9 cellular contexts compared by ENCODE assay signal in the genomic region with DNA sequence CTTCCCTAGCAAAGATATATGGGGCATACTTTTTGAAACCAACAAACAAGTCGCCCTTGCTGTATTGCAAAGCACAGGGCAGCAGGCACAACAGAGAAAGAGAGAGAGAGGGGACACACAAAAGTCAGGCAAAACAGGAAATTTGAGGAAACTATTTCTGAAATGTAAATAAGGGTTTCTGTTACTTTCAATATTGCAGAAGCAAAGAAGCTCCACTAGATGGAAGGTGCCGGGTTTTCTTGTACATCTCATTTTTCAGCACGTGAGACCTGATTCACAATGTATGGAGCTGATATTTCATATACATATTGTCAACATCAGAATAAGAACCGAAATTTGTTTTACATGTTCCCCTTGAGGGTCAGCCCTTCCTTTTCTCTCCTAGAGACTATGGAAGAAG.
DNase-seq lines count a peak whose midpoint lies in the region; ATAC-seq and TF ChIP-seq lines count a peak whose summit lies in the region.
"Had no signal": no experiment of that assay in that cellular context is flagged by ENCODE, and none has a peak within 500 bp of the region (broad histone marks: within the 10 kb centered on the region; RNA-seq: fewer than 3 reads in every experiment).

No MANE protein-coding gene starts in this region.

- H3K9me3 ChIP-seq in CD8-positive, alpha-beta T cell (ENCODE audit: low read length) = no peaks in the 10 kb centered on the region
- no peaks in the 10 kb centered on the region for H3K9me3 ChIP-seq in muscle layer of duodenum (ENCODE audit: control insufficient read depth in 1 of 2, low read length in 2 of 2)

- peak; percentile 39 for ATAC-seq in CD8-positive, alpha-beta T cell

- POLR2A ChIA-PET in CD8-positive, alpha-beta T cell (lab: Charles Lee) = interaction anchor here (0.7 to 8.4 kb wide), 13 partner anchors 10 to 96 kb away, joined by 3 to 79 read pairs (median 4); no protein-coding TSS in a partner anchor

- no peak for DNase-seq in CD8-positive, alpha-beta T cell
- peak; percentile 20 for DNase-seq in HT1080 (ENCODE audit: low read depth)
- DNase-seq in activated T-helper 1 cell treated with anti-CD3 and anti-CD28 coated beads, Interleukin-12 subunit alpha, Interleukin-12 subunit beta, Interleukin-2, Interleukin-4 antibody, amounts not matched to agents 30 ng/mL and 10 ng/mL and 1 ng/mL, durations not matched to agents 14 hours and 24 hours and 36 hours (ENCODE audit: low spot score) = no peak
- DNase-seq in DMS79 (lab: John Stamatoyannopoulos, UW) = no peak
- DNase-seq in NCI-H2107 treated with DMSO at 0.1 percent for 48 hours (lab: John Stamatoyannopoulos, UW; ENCODE audit: unreplicated experiment) = no peak
- DNase-seq in NCI-H1092 treated with DMSO at 0.1 percent for 48 hours (lab: John Stamatoyannopoulos, UW) = no peak
- no peak for DNase-seq in T-helper 9 cell
- DNase-seq: foreskin melanocyte had no signal

- H3K27ac Mint-ChIP-seq in CD8-positive, alpha-beta T cell = peak overlapping the region; percentile 99
- H3K27ac Mint-ChIP-seq in activated T-helper 1 cell treated with anti-CD3 and anti-CD28 coated beads, Interleukin-12 subunit alpha, Interleukin-12 subunit beta, Interleukin-2, Interleukin-4 antibody, amounts not matched to agents 30 ng/mL and 10 ng/mL and 1 ng/mL, durations not matched to agents 14 hours and 24 hours and 36 hours = no peak overlapping the region

- peak overlapping the region; percentile 81 for H3K4me3 Mint-ChIP-seq in CD8-positive, alpha-beta T cell
- H3K4me3 Mint-ChIP-seq in activated T-helper 1 cell treated with anti-CD3 and anti-CD28 coated beads, Interleukin-12 subunit alpha, Interleukin-12 subunit beta, Interleukin-2, Interleukin-4 antibody, amounts not matched to agents 30 ng/mL and 10 ng/mL and 1 ng/mL, durations not matched to agents 14 hours and 24 hours and 36 hours = peak overlapping the region; percentile 50

- H3K27me3 ChIP-seq in CD8-positive, alpha-beta T cell (ENCODE audit: insufficient read depth, low read length) = no peaks in the 10 kb centered on the region
- no peaks in the 10 kb centered on the region for H3K27me3 ChIP-seq in muscle layer of duodenum (ENCODE audit: low read depth, low read length)

- peak; percentile 50 for TF ChIP-seq CTCF in CD8-positive, alpha-beta T cell (IDR thresholded peaks at IDR 0.05)

- H3K4me3 ChIP-seq in CD8-positive, alpha-beta T cell (ENCODE audit: low read depth, low read length) = peak overlapping the region; percentile 32
- peak overlapping the region; percentile 7 to 17 for H3K4me3 ChIP-seq in muscle layer of duodenum (ENCODE audit: low read depth in 1 of 2, low read length in 2 of 2)

- intact Hi-C loops in CD8-positive, alpha-beta T cell (cut with DNase I, micrococcal nuclease) = loop anchor here (1.0 to 10.0 kb wide), 3 partner anchors 39 to 269 kb away; a partner anchor contains a TSS
- intact Hi-C loops in activated T-helper 1 cell treated with anti-CD3 and anti-CD28 coated beads, Interleukin-12 subunit alpha, Interleukin-12 subunit beta, Interleukin-2, Interleukin-4 antibody, amounts not matched to agents 30 ng/mL and 10 ng/mL and 1 ng/mL, durations not matched to agents 14 hours and 24 hours and 36 hours (cut with micrococcal nuclease) = no loop called here

- H3K4me1 Mint-ChIP-seq in CD8-positive, alpha-beta T cell (ENCODE audit: low read depth) = peaks cover 95% of the 10 kb centered on the region
- peaks cover 62% of the 10 kb centered on the region for H3K4me1 Mint-ChIP-seq in activated T-helper 1 cell treated with anti-CD3 and anti-CD28 coated beads, Interleukin-12 subunit alpha, Interleukin-12 subunit beta, Interleukin-2, Interleukin-4 antibody, amounts not matched to agents 30 ng/mL and 10 ng/mL and 1 ng/mL, durations not matched to agents 14 hours and 24 hours and 36 hours (ENCODE audit: low read depth)

- H3K9me3 Mint-ChIP-seq in CD8-positive, alpha-beta T cell = no peaks in the 10 kb centered on the region
- no peaks in the 10 kb centered on the region for H3K9me3 Mint-ChIP-seq in activated T-helper 1 cell treated with anti-CD3 and anti-CD28 coated beads, Interleukin-12 subunit alpha, Interleukin-12 subunit beta, Interleukin-2, Interleukin-4 antibody, amounts not matched to agents 30 ng/mL and 10 ng/mL and 1 ng/mL, durations not matched to agents 14 hours and 24 hours and 36 hours

- no peaks in the 10 kb centered on the region for H3K36me3 ChIP-seq in CD8-positive, alpha-beta T cell (ENCODE audit: insufficient read depth, low read length)
- no peaks in the 10 kb centered on the region for H3K36me3 ChIP-seq in muscle layer of duodenum (ENCODE audit: control insufficient read depth in 1 of 2, insufficient read depth in 2 of 2, low read length in 2 of 2)

- peak overlapping the region; percentile 57 for H3K27ac ChIP-seq in CD8-positive, alpha-beta T cell (ENCODE audit: low read depth, low read length)
- H3K27ac ChIP-seq in muscle layer of duodenum (ENCODE audit: low read length) = no peak overlapping the region

- peaks cover 85% of the 10 kb centered on the region for H3K4me1 ChIP-seq in CD8-positive, alpha-beta T cell (ENCODE audit: insufficient read depth, low read length)
- H3K4me1 ChIP-seq in muscle layer of duodenum (ENCODE audit: control insufficient read depth in 1 of 2, insufficient read depth in 2 of 2, low read length in 2 of 2) = peaks cover 0 to 8% of the 10 kb centered on the region in 2 donors

- no peaks in the 10 kb centered on the region for H3K27me3 Mint-ChIP-seq in CD8-positive, alpha-beta T cell (ENCODE audit: low read depth)
- peaks cover 30% of the 10 kb centered on the region for H3K27me3 Mint-ChIP-seq in activated T-helper 1 cell treated with anti-CD3 and anti-CD28 coated beads, Interleukin-12 subunit alpha, Interleukin-12 subunit beta, Interleukin-2, Interleukin-4 antibody, amounts not matched to agents 30 ng/mL and 10 ng/mL and 1 ng/mL, durations not matched to agents 14 hours and 24 hours and 36 hours (ENCODE audit: insufficient read depth)

- H3K36me3 Mint-ChIP-seq in CD8-positive, alpha-beta T cell = peaks cover 19% of the 10 kb centered on the region
- peaks cover 1% of the 10 kb centered on the region for H3K36me3 Mint-ChIP-seq in activated T-helper 1 cell treated with anti-CD3 and anti-CD28 coated beads, Interleukin-12 subunit alpha, Interleukin-12 subunit beta, Interleukin-2, Interleukin-4 antibody, amounts not matched to agents 30 ng/mL and 10 ng/mL and 1 ng/mL, durations not matched to agents 14 hours and 24 hours and 36 hours (ENCODE audit: low read depth)

- CTCF ChIA-PET in CD8-positive, alpha-beta T cell (lab: Charles Lee) = interaction anchor here (0.5 to 2.9 kb wide), 15 partner anchors 10 to 348 kb away, joined by 3 to 22 read pairs (median 3); no protein-coding TSS in a partner anchor
